Comparison of ENCODE assay signal across 9 cellular contexts in genomic region chr17:1686086-1686485, GRCh38. TPM values are rescaled to one million over a fixed set of nuclear protein-coding genes. Genes with fewer than 3 reads are reported as not detected.
DNase-seq lines count a peak whose midpoint lies in the region; ATAC-seq and TF ChIP-seq lines count a peak whose summit lies in the region.
"Had no signal": no experiment of that assay in that cellular context is flagged by ENCODE, and none has a peak within 500 bp of the region (broad histone marks: within the 10 kb centered on the region; RNA-seq: fewer than 3 reads in every experiment).

No MANE protein-coding gene starts in this region.

- H3K9me3 Mint-ChIP-seq in CD8-positive, alpha-beta T cell, result no peaks in the 10 kb centered on the region
- no peaks in the 10 kb centered on the region for H3K9me3 Mint-ChIP-seq in immature natural killer cell

- peaks cover 23% of the 10 kb centered on the region for H3K36me3 ChIP-seq in CD8-positive, alpha-beta T cell (ENCODE audit: insufficient read depth, low read length)

- no peaks in the 10 kb centered on the region for H3K9me3 ChIP-seq in CD8-positive, alpha-beta T cell (ENCODE audit: low read length)

- peaks cover 19% of the 10 kb centered on the region for H3K4me1 ChIP-seq in CD8-positive, alpha-beta T cell (ENCODE audit: insufficient read depth, low read length)

- POLR2A ChIA-PET in CD8-positive, alpha-beta T cell (lab: Charles Lee), result no interaction called here

- H3K27ac ChIP-seq in CD8-positive, alpha-beta T cell (ENCODE audit: low read depth, low read length), result no peak overlapping the region
- peak overlapping the region; percentile 100; the same call in 1 of the 2 replicates for H3K27ac ChIP-seq in VCaP

- H3K27me3 ChIP-seq in CD8-positive, alpha-beta T cell (ENCODE audit: insufficient read depth, low read length), result no peaks in the 10 kb centered on the region

- H3K27me3 Mint-ChIP-seq in CD8-positive, alpha-beta T cell (ENCODE audit: low read depth), result no peaks in the 10 kb centered on the region
- H3K27me3 Mint-ChIP-seq in immature natural killer cell (ENCODE audit: low read depth in 3 of 3), result peaks cover 2 to 13% (median 11%) of the 10 kb centered on the region in 3 donors

- CTCF ChIA-PET in CD8-positive, alpha-beta T cell (lab: Charles Lee), result interaction anchor here (1.9 kb wide), 1 partner anchor 15 kb away, joined by 3 read pairs; no protein-coding TSS in a partner anchor

- peak overlapping the region; percentile 53 for H3K27ac Mint-ChIP-seq in CD8-positive, alpha-beta T cell
- H3K27ac Mint-ChIP-seq in immature natural killer cell, result peak overlapping the region in 4 of 6 donors; percentile 57 to 86 (median 73)

- ATAC-seq in CD8-positive, alpha-beta T cell, result no peak
- no peak for ATAC-seq in GM21737 (IDR thresholded peaks at IDR 0.05; ENCODE audit: unreplicated experiment)

- peaks cover 40% of the 10 kb centered on the region for H3K4me1 Mint-ChIP-seq in CD8-positive, alpha-beta T cell (ENCODE audit: low read depth)
- H3K4me1 Mint-ChIP-seq in immature natural killer cell, result peaks cover 36 to 39% of the 10 kb centered on the region in 2 donors

- peaks cover 31% of the 10 kb centered on the region for H3K36me3 Mint-ChIP-seq in CD8-positive, alpha-beta T cell
- peaks cover 5 to 16% (median 14%) of the 10 kb centered on the region in 3 donors for H3K36me3 Mint-ChIP-seq in immature natural killer cell

- no peak for TF ChIP-seq CTCF in CD8-positive, alpha-beta T cell (IDR thresholded peaks at IDR 0.05)
- TF ChIP-seq CTCF in VCaP (conservative IDR thresholded peaks at IDR 0.05), result no peak

- peak; percentile 37 for DNase-seq in A172 (ENCODE audit: low spot score)
- no peak for DNase-seq in CD8-positive, alpha-beta T cell
- DNase-seq in immature natural killer cell, result no peak
- no peak for DNase-seq in Kasumi-1 (lab: John Stamatoyannopoulos, UW)
- no peak for DNase-seq in DMS153 (lab: John Stamatoyannopoulos, UW)
- DNase-seq: NCI-H1092 treated with DMSO at 0.1 percent for 48 hours, SHP77 treated with DMSO at 0.1 percent for 48 hours had no signal

- H3K4me3 ChIP-seq in CD8-positive, alpha-beta T cell (ENCODE audit: low read depth, low read length), result no peak overlapping the region

- H3K4me3 Mint-ChIP-seq in CD8-positive, alpha-beta T cell, result no peak overlapping the region
- H3K4me3 Mint-ChIP-seq in immature natural killer cell, result peak overlapping the region in 2 of 5 donors; percentile 40 to 41

- intact Hi-C loops in CD8-positive, alpha-beta T cell (cut with DNase I, micrococcal nuclease), result loop anchor here in 1 of 2 experiments (10.0 kb wide), 1 partner anchor 359 kb away; the partner anchor contains the start of gene OVCA2

RNA-seq across cellular contexts. Expression of gene PRPF8, which starts 1.4 kb away (rescaled TPM):
- total RNA-seq in A172 (2014; rRNA removed; shearing (Covaris generic)), result 77.9 and 90.5 TPM in 2 replicates
- total RNA-seq in CD8-positive, alpha-beta T cell, result 100 to 1,000 TPM; 572 to 611 TPM
- 100 to 1,000 TPM in 1 of 3 donors, 10 to 100 TPM in 2; 57.0 to 198 (median 84.1) TPM for polyA plus RNA-seq in immature natural killer cell

RNA-seq across cellular contexts. Expression of gene TLCD2, which starts 24.1 kb away (rescaled TPM):
- 0.45 and 0.50 TPM in 2 replicates for total RNA-seq in A172 (2014; rRNA removed; shearing (Covaris generic))
- total RNA-seq in CD8-positive, alpha-beta T cell, result under 1 TPM; 0.11 to 0.14 TPM
- under 1 TPM in 1 of 3 donors, not detected in 2; 0.04 TPM for polyA plus RNA-seq in immature natural killer cell

RNA-seq across cellular contexts. Expression of gene RILP, which starts 36.4 kb away (rescaled TPM):
- total RNA-seq in A172 (2014; rRNA removed; shearing (Covaris generic)), result 5.6 and 20.3 TPM in 2 replicates
- total RNA-seq in CD8-positive, alpha-beta T cell, result 1 to 10 TPM; 1.1 to 1.4 TPM
- 10 to 100 TPM in 1 of 3 donors, 1 to 10 TPM in 2; 5.0 to 12.7 (median 9.2) TPM for polyA plus RNA-seq in immature natural killer cell

RNA-seq across cellular contexts. Expression of gene WDR81, which starts 38.4 kb away (rescaled TPM):
- total RNA-seq in A172 (2014; rRNA removed; shearing (Covaris generic)), result 22.2 and 25.5 TPM in 2 replicates
- 10 to 100 TPM; 18.9 to 20.4 TPM for total RNA-seq in CD8-positive, alpha-beta T cell
- polyA plus RNA-seq in immature natural killer cell, result 10 to 100 TPM in 1 of 3 donors, 1 to 10 TPM in 2; 5.8 to 27.2 (median 6.4) TPM

RNA-seq across cellular contexts. Expression of gene SCARF1, which starts 40.6 kb away (rescaled TPM):
- total RNA-seq in A172 (2014; rRNA removed; shearing (Covaris generic)), result 1.0 and 1.1 TPM in 2 replicates
- under 1 TPM; 0.25 to 0.49 TPM for total RNA-seq in CD8-positive, alpha-beta T cell
- polyA plus RNA-seq in immature natural killer cell, result under 1 TPM; 0.12 to 0.95 (median 0.64) TPM
